Comparison of ENCODE assay signal across 22 cellular contexts in the genomic region with DNA sequence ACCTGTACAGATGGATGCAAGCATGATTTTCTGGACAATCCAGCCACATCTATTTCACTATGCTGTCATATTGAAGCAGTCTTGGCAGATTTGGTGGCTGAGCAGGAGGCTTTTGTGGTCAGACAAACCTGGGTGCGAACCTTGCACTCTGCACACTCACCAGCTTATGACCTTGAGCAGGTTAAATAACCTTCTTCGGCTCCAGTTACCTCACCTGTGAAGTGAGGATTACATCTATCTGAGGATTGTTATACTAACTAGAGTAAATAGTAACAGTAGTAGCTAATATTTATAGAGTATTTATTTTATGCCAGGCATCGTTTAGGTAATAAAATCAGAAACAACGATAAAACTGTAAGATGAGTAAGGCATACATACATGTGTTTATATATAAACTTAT.
"Had no signal": no experiment of that assay in that cellular context is flagged by ENCODE, and none has a peak within 500 bp of the region (broad histone marks: within the 10 kb centered on the region; RNA-seq: fewer than 3 reads in every experiment).

No MANE protein-coding gene starts in this region.

- H3K9me3 Mint-ChIP-seq: activated CD4-positive, alpha-beta memory T cell treated with anti-CD3 and anti-CD28 coated beads for 36 hours; activated naive CD8-positive, alpha-beta T cell treated with anti-CD3 and anti-CD28 coated beads, Interleukin-2, amount 10 ng/mL, durations not matched to agents 7 days and 5 days; activated T-helper 17 cell treated with anti-CD3 and anti-CD28 coated beads, Interleukin-2, amount 50 U/mL, for 72 hours; brain; immature natural killer cell; natural killer cell treated with Interleukin-12 subunit alpha and Interleukin-12 subunit beta and Interleukin-15 and Interleukin-18, amount 100 ng/mL, for 72 hours; T-helper 2 cell treated with Interferon-gamma antibody and Interleukin-4, amounts not matched to agents 5 μg/mL and 100 μg/mL, for 36 hours; WTC11 had no signal

- H3K9me3 ChIP-seq: lower lobe of right lung, neutrophil, sigmoid colon, spleen, tibial artery had no signal

- ATAC-seq: activated CD4-positive, alpha-beta T cell treated with anti-CD3 and anti-CD28 coated beads for 36 hours; activated CD8-positive, alpha-beta memory T cell treated with anti-CD3 and anti-CD28 coated beads, Interleukin-2, amount 10 ng/mL, durations not matched to agents 7 days and 5 days; activated T-helper 17 cell treated with anti-CD3 and anti-CD28 coated beads, Interleukin-2, amount 50 U/mL, for 72 hours; left cardiac atrium; lower lobe of right lung; natural killer cell treated with Interleukin-12 subunit alpha and Interleukin-12 subunit beta and Interleukin-15 and Interleukin-18, amount 100 ng/mL, for 72 hours; WTC11 had no signal

- H3K27ac Mint-ChIP-seq: activated CD4-positive, alpha-beta memory T cell treated with anti-CD3 and anti-CD28 coated beads for 36 hours; activated CD4-positive, alpha-beta T cell treated with anti-CD3 and anti-CD28 coated beads for 36 hours; activated CD8-positive, alpha-beta memory T cell treated with anti-CD3 and anti-CD28 coated beads, Interleukin-2, amount 10 ng/mL, durations not matched to agents 7 days and 5 days; activated naive CD8-positive, alpha-beta T cell treated with anti-CD3 and anti-CD28 coated beads, Interleukin-2, amount 10 ng/mL, durations not matched to agents 7 days and 5 days; immature natural killer cell; T-helper 2 cell treated with Interferon-gamma antibody and Interleukin-4, amounts not matched to agents 5 μg/mL and 100 μg/mL, for 36 hours had no signal

- DNase-seq: activated CD4-positive, alpha-beta memory T cell treated with anti-CD3 and anti-CD28 coated beads for 36 hours; activated CD4-positive, alpha-beta T cell treated with anti-CD3 and anti-CD28 coated beads for 36 hours; activated CD8-positive, alpha-beta memory T cell treated with anti-CD3 and anti-CD28 coated beads, Interleukin-2, amount 10 ng/mL, durations not matched to agents 7 days and 5 days; activated naive CD4-positive, alpha-beta T cell treated with Interleukin-2 at 50 U/mL for 16 hours; activated naive CD8-positive, alpha-beta T cell treated with anti-CD3 and anti-CD28 coated beads, Interleukin-2, amount 10 ng/mL, durations not matched to agents 7 days and 5 days; caudate nucleus; dorsolateral prefrontal cortex; immature natural killer cell; left cardiac atrium; lower lobe of right lung; sigmoid colon; spleen; stimulated activated naive CD4-positive, alpha-beta T cell; tibial artery had no signal

- H3K36me3 ChIP-seq: lower lobe of right lung, sigmoid colon had no signal

- H3K36me3 Mint-ChIP-seq: natural killer cell treated with Interleukin-12 subunit alpha and Interleukin-12 subunit beta and Interleukin-15 and Interleukin-18, amount 100 ng/mL, for 72 hours had no signal

- FAIRE-seq: TTC549, urothelium cell line had no signal

- H3K4me3 Mint-ChIP-seq: activated CD4-positive, alpha-beta memory T cell treated with anti-CD3 and anti-CD28 coated beads for 36 hours; activated CD4-positive, alpha-beta T cell treated with anti-CD3 and anti-CD28 coated beads for 36 hours; activated CD8-positive, alpha-beta memory T cell treated with anti-CD3 and anti-CD28 coated beads, Interleukin-2, amount 10 ng/mL, durations not matched to agents 7 days and 5 days; activated naive CD8-positive, alpha-beta T cell treated with anti-CD3 and anti-CD28 coated beads, Interleukin-2, amount 10 ng/mL, durations not matched to agents 7 days and 5 days; activated T-helper 17 cell treated with anti-CD3 and anti-CD28 coated beads, Interleukin-2, amount 50 U/mL, for 72 hours; brain; natural killer cell treated with Interleukin-12 subunit alpha and Interleukin-12 subunit beta and Interleukin-15 and Interleukin-18, amount 100 ng/mL, for 72 hours; T-helper 2 cell treated with Interferon-gamma antibody and Interleukin-4, amounts not matched to agents 5 μg/mL and 100 μg/mL, for 36 hours; WTC11 had no signal

- H3K27me3 ChIP-seq: dorsolateral prefrontal cortex, neutrophil, sigmoid colon, spleen, tibial artery had no signal

- H3K4me3 ChIP-seq: dorsolateral prefrontal cortex, lower lobe of right lung, sigmoid colon, spleen, tibial artery had no signal

- H3K27ac ChIP-seq: lower lobe of right lung, neutrophil, sigmoid colon, spleen, tibial artery had no signal

- H3K27me3 Mint-ChIP-seq: activated CD4-positive, alpha-beta memory T cell treated with anti-CD3 and anti-CD28 coated beads for 36 hours; activated CD8-positive, alpha-beta memory T cell treated with anti-CD3 and anti-CD28 coated beads, Interleukin-2, amount 10 ng/mL, durations not matched to agents 7 days and 5 days; activated naive CD8-positive, alpha-beta T cell treated with anti-CD3 and anti-CD28 coated beads, Interleukin-2, amount 10 ng/mL, durations not matched to agents 7 days and 5 days; activated T-helper 17 cell treated with anti-CD3 and anti-CD28 coated beads, Interleukin-2, amount 50 U/mL, for 72 hours; brain; natural killer cell treated with Interleukin-12 subunit alpha and Interleukin-12 subunit beta and Interleukin-15 and Interleukin-18, amount 100 ng/mL, for 72 hours had no signal
